In genomic region chr14:103886304-103887169, GRCh38 we compare ENCODE assay signal across 1 cellular context.
A peak's percentile ranks its signal among the peaks of the same experiment; 100 is the strongest.
TF ChIP-seq lines count a peak whose summit lies in the region.

No MANE protein-coding gene starts in this region.

TF ChIP-seq in HepG2, 621 proteins besides CTCF, POLR2A, EP300 and RAD21 (continued from another document and continues in another):
- TF ChIP-seq ZNF691 (CRISPR knock-in tag; IDR thresholded peaks at IDR 0.05; ENCODE audit: borderline replicate concordance, low read depth) (no peak), SAP130 (CRISPR knock-in tag; IDR thresholded peaks at IDR 0.05; ENCODE audit: low read depth) (peak; percentile 34; the same call in 1 of the 2 replicates), RERE (CRISPR knock-in tag; IDR thresholded peaks at IDR 0.05; ENCODE audit: low read depth) (no peak), KLF6 (CRISPR knock-in tag; IDR thresholded peaks at IDR 0.05) (no peak), TCF7L2 (IDR thresholded peaks at IDR 0.05; ENCODE audit: low read depth, low read length) (no peak), IKZF5 (CRISPR knock-in tag; IDR thresholded peaks at IDR 0.05) (peak; percentile 27; the same call in 1 of the 2 replicates), ZNF101 (CRISPR knock-in tag; IDR thresholded peaks at IDR 0.05; ENCODE audit: borderline replicate concordance, low read depth) (no peak), NFRKB (IDR thresholded peaks at IDR 0.05) (no peak), CBX5 (CRISPR knock-in tag; IDR thresholded peaks at IDR 0.05; ENCODE audit: borderline replicate concordance) (peak; percentile 78; the same call in 1 of the 2 replicates), AKAP8 (CRISPR knock-in tag; IDR thresholded peaks at IDR 0.05) (no peak), CREB1 (IDR thresholded peaks at IDR 0.05) (no peak), CREB1 (CRISPR knock-in tag; IDR thresholded peaks at IDR 0.05) (peak; percentile 40; the same call in 1 of the 2 replicates), ZNF280D (CRISPR knock-in tag; IDR thresholded peaks at IDR 0.05) (0 out of 2 replicates have a peak, but pooled peaks have one; percentile 18), ZZZ3 (CRISPR knock-in tag; IDR thresholded peaks at IDR 0.05; ENCODE audit: borderline replicate concordance) (no peak), NONO (IDR thresholded peaks at IDR 0.05) (no peak), NONO (CRISPR knock-in tag; conservative IDR thresholded peaks at IDR 0.05) (0 out of 2 replicates have a peak, but pooled peaks have one; percentile 19), SMC3 (IDR thresholded peaks at IDR 0.05; ENCODE audit: low read length) (peak; percentile 48; the same call in 1 of the 2 replicates), ZNF3 (CRISPR knock-in tag; IDR thresholded peaks at IDR 0.05) (no peak), RARG (CRISPR knock-in tag; IDR thresholded peaks at IDR 0.05; ENCODE audit: low read depth) (no peak), STAG1 (CRISPR knock-in tag; IDR thresholded peaks at IDR 0.05) (peak; percentile 52), TOPORS (CRISPR knock-in tag; IDR thresholded peaks at IDR 0.05) (0 out of 2 replicates have a peak, but pooled peaks have one; percentile 41), SIX4 (CRISPR knock-in tag; IDR thresholded peaks at IDR 0.05) (peak; percentile 88), CREM (IDR thresholded peaks at IDR 0.05) (no peak; the same call in 1 of the 2 replicates), CREM (CRISPR knock-in tag; IDR thresholded peaks at IDR 0.05) (no peak), TBP (CRISPR knock-in tag; IDR thresholded peaks at IDR 0.05) (no peak), ZHX1 (CRISPR knock-in tag; IDR thresholded peaks at IDR 0.05; ENCODE audit: low read depth) (no peak), NFE2L2 (IDR thresholded peaks at IDR 0.05; ENCODE audit: low read length) (no peak), IKZF4 (CRISPR knock-in tag; IDR thresholded peaks at IDR 0.05; ENCODE audit: borderline replicate concordance, low read depth, not compliant biosample characterization) (no peak), ARNT2 (CRISPR knock-in tag; IDR thresholded peaks at IDR 0.05; ENCODE audit: low read depth) (no peak), UBTF (CRISPR knock-in tag; IDR thresholded peaks at IDR 0.05) (no peak), CAMTA2 (CRISPR knock-in tag; IDR thresholded peaks at IDR 0.05; ENCODE audit: borderline replicate concordance) (no peak), ZNF615 (CRISPR knock-in tag; IDR thresholded peaks at IDR 0.05; ENCODE audit: borderline replicate concordance) (no peak), E2F5 (CRISPR knock-in tag; conservative IDR thresholded peaks at IDR 0.05) (no peak), TFDP2 (CRISPR knock-in tag; IDR thresholded peaks at IDR 0.05) (peak; percentile 36; the same call in 1 of the 2 replicates), ZMAT3 (CRISPR knock-in tag; conservative IDR thresholded peaks at IDR 0.05) (no peak), HNF4G (IDR thresholded peaks at IDR 0.05; ENCODE audit: borderline replicate concordance, low read depth, low read length) (no peak; the same call in 1 of the 2 replicates), HNF4G (CRISPR knock-in tag; IDR thresholded peaks at IDR 0.05; ENCODE audit: borderline replicate concordance, low read depth) (no peak), ZNF225 (CRISPR knock-in tag; IDR thresholded peaks at IDR 0.05) (no peak), IRF9 (CRISPR knock-in tag; IDR thresholded peaks at IDR 0.05; ENCODE audit: borderline replicate concordance) (no peak), TEAD3 (CRISPR knock-in tag; optimal IDR thresholded peaks at IDR 0.05; ENCODE audit: borderline replicate concordance) (peak; percentile 32), RBFOX2 (IDR thresholded peaks at IDR 0.05; ENCODE audit: low read depth, low read length) (no peak), MAFK (conservative IDR thresholded peaks at IDR 0.05 in 1 of 2, IDR thresholded peaks at IDR 0.05 in 1 of 2; ENCODE audit: low read length in 2 of 2) (no peak), GLI4 (CRISPR knock-in tag; IDR thresholded peaks at IDR 0.05; ENCODE audit: borderline replicate concordance) (no peak), MTA3 (CRISPR knock-in tag; IDR thresholded peaks at IDR 0.05) (no peak)
